Comparison of ENCODE assay signal across 10 cellular contexts in the genomic region with DNA sequence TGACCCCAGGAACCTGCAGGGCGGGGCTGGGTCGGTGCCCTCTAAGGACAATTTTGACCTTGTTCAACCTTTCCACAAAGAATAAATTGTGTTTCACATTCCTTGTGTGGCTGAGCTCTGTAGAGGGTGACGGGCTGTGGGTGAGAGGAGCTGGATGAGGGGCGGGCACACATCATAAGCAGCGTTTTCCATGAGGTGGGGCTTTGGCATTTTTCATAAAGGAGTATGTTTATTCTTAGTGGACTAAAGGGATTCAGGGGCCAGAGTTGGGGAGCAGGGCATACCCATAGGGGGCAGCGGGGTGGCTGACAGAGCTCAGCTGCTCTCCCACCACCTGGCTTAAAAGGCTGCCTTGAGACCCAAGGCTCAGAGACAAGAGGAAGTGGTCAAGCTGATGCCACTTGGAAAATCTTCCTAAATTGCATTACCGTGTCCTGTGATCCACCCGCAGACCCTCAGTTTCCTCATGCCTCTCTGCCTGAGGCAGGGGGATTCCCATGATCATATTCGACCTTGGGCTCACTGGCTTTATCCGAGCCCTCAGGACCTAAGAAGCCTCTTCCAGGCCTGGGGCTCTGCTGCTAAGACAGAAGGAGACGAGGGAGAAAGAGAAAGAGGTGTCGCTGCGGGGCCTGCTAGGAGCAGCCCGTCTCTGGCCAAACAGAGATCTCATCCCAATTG. TPM values are rescaled to one million over a fixed set of nuclear protein-coding genes. Genes with fewer than 3 reads are reported as not detected.
DNase-seq lines count a peak whose midpoint lies in the region; ATAC-seq and TF ChIP-seq lines count a peak whose summit lies in the region.
"Had no signal": no experiment of that assay in that cellular context is flagged by ENCODE, and none has a peak within 500 bp of the region (broad histone marks: within the 10 kb centered on the region; RNA-seq: fewer than 3 reads in every experiment).

No MANE protein-coding gene starts in this region.

- DNase-seq in right atrium auricular region (ENCODE audit: low spot score) (no peak), left cardiac atrium (no peak), vagina (ENCODE audit: extremely low spot score in 2 of 2) (no peak), DMS53 (lab: John Stamatoyannopoulos, UW) (no peak)
- DNase-seq in activated CD8-positive, alpha-beta memory T cell treated with anti-CD3 and anti-CD28 coated beads, Interleukin-2, amount 50 U/mL, for 48 hours: no peak
- DNase-seq in stimulated activated CD4-positive, alpha-beta T cell treated with anti-CD3 and anti-CD28 coated beads, Interleukin-2, amount 100 ng/mL, for 24 hours: no peak
- DNase-seq: stimulated activated CD4-positive, alpha-beta T cell treated with anti-CD3 and anti-CD28 coated beads, Interleukin-15, amount 100 ng/mL, for 24 hours had no signal

- peak overlapping the region; percentile 53 for H3K4me3 Mint-ChIP-seq in dendritic cell treated with granulocyte-macrophage colony-stimulating factor and Interleukin-4, amounts not matched to agents 40 ng/mL and 50 ng/mL, for 4 days

- TF ChIP-seq POLR2A in vagina (IDR thresholded peaks at IDR 0.05): no peak

- H3K9me3 ChIP-seq in right atrium auricular region (no peaks in the 10 kb centered on the region), mesodermal cell (ENCODE audit: control insufficient read depth, low read length) (no peaks in the 10 kb centered on the region), vagina (no peaks in the 10 kb centered on the region)

- H3K27ac Mint-ChIP-seq in dendritic cell treated with granulocyte-macrophage colony-stimulating factor and Interleukin-4, amounts not matched to agents 40 ng/mL and 50 ng/mL, for 4 days: peak overlapping the region; percentile 89

- H3K4me1 ChIP-seq in right atrium auricular region (peaks cover 0 to 64% of the 10 kb centered on the region in 2 donors), mesodermal cell (ENCODE audit: control insufficient read depth, insufficient read depth, low read length, poor library complexity, severe bottlenecking) (peaks cover 37% of the 10 kb centered on the region), vagina (peaks cover 99% of the 10 kb centered on the region)

- WGBS in mesodermal cell (ENCODE audit: insufficient coverage in 2 of 2), 2 experiments: 79 to 84% methylated on average over 7 to 9 of the region's 14 CpGs

- H3K4me1 Mint-ChIP-seq in dendritic cell treated with granulocyte-macrophage colony-stimulating factor and Interleukin-4, amounts not matched to agents 40 ng/mL and 50 ng/mL, for 4 days (ENCODE audit: low read depth): peaks cover 94% of the 10 kb centered on the region

- TF ChIP-seq CTCF in right atrium auricular region (IDR thresholded peaks at IDR 0.05) (no peak), vagina (IDR thresholded peaks at IDR 0.05) (no peak)

- H3K9me3 Mint-ChIP-seq in dendritic cell treated with granulocyte-macrophage colony-stimulating factor and Interleukin-4, amounts not matched to agents 40 ng/mL and 50 ng/mL, for 4 days: no peaks in the 10 kb centered on the region

- H3K4me3 ChIP-seq in right atrium auricular region: no peak overlapping the region
- no peak overlapping the region for H3K4me3 ChIP-seq in mesodermal cell (ENCODE audit: extremely low read depth, insufficient read depth, low read length, poor library complexity, severe bottlenecking)
- H3K4me3 ChIP-seq in vagina: peak overlapping the region; percentile 6 to 10

- intact Hi-C loops in left cardiac atrium (cut with DNase I) (no loop called here), vagina (cut with DNase I) (loop anchor here (1.0 kb wide), 1 partner anchor 10 kb away; no protein-coding TSS in a partner anchor)
- intact Hi-C loops in dendritic cell treated with granulocyte-macrophage colony-stimulating factor and Interleukin-4, amounts not matched to agents 40 ng/mL and 50 ng/mL, for 4 days (cut with micrococcal nuclease): no loop called here

- H3K27me3 Mint-ChIP-seq in dendritic cell treated with granulocyte-macrophage colony-stimulating factor and Interleukin-4, amounts not matched to agents 40 ng/mL and 50 ng/mL, for 4 days: no peaks in the 10 kb centered on the region

- H3K36me3 Mint-ChIP-seq in dendritic cell treated with granulocyte-macrophage colony-stimulating factor and Interleukin-4, amounts not matched to agents 40 ng/mL and 50 ng/mL, for 4 days (ENCODE audit: low read depth): peaks cover 44% of the 10 kb centered on the region

- H3K36me3 ChIP-seq in right atrium auricular region: peaks cover 40% of the 10 kb centered on the region
- peaks cover 42% of the 10 kb centered on the region for H3K36me3 ChIP-seq in mesodermal cell (ENCODE audit: control insufficient read depth, insufficient read depth, low read length)
- H3K36me3 ChIP-seq in vagina: peaks cover 6 to 43% of the 10 kb centered on the region in 2 donors

- ATAC-seq in left cardiac atrium: no peak

- H3K27ac ChIP-seq in right atrium auricular region (peak overlapping the region; percentile 72 to 84), mesodermal cell (ENCODE audit: low read depth, low read length, severe bottlenecking) (peak overlapping the region; percentile 87), vagina (peak overlapping the region; percentile 96)
- H3K27ac ChIP-seq: C4-2B had no signal

- H3K27me3 ChIP-seq in right atrium auricular region (no peaks in the 10 kb centered on the region), vagina (no peaks in the 10 kb centered on the region)

RNA-seq across cellular contexts. Expression of gene MMP14, which starts 11.4 kb away (rescaled TPM):
- total RNA-seq in right atrium auricular region (10 to 100 TPM; 29.1 to 58.0 TPM), left cardiac atrium (10 to 100 TPM; 51.2 to 52.2 TPM), vagina (187 TPM)
- 340 TPM for polyA plus RNA-seq in mesodermal cell (2013, experiment 1 of 2)
- polyA plus RNA-seq in mesodermal cell (2013, experiment 2 of 2): 281 TPM

RNA-seq across cellular contexts. Expression of gene MRPL52, which starts 18.1 kb away (rescaled TPM):
- total RNA-seq in right atrium auricular region (100 to 1,000 TPM in 1 of 2 donors, 10 to 100 TPM in 1; 59.4 to 168 TPM), left cardiac atrium (10 to 100 TPM; 79.4 to 95.7 TPM), vagina (68.0 TPM)
- 158 TPM for polyA plus RNA-seq in mesodermal cell (2013, experiment 1 of 2)
- polyA plus RNA-seq in mesodermal cell (2013, experiment 2 of 2): 156 TPM

RNA-seq across cellular contexts. Expression of gene LRP10, which starts 23.7 kb away (rescaled TPM):
- 100 to 1,000 TPM in 1 of 2 donors, 10 to 100 TPM in 1; 54.2 to 144 TPM for total RNA-seq in right atrium auricular region
- 10 to 100 TPM; 63.5 to 73.1 TPM for total RNA-seq in left cardiac atrium
- polyA plus RNA-seq in mesodermal cell (2013, experiment 1 of 2): 64.8 TPM
- polyA plus RNA-seq in mesodermal cell (2013, experiment 2 of 2): 49.4 TPM
- total RNA-seq in vagina: 137 TPM

RNA-seq across cellular contexts. Expression of gene SLC7A7, which starts 32.6 kb away (rescaled TPM):
- total RNA-seq in right atrium auricular region: 10 to 100 TPM in 1 of 2 donors, 1 to 10 TPM in 1; 9.9 to 28.5 TPM
- total RNA-seq in left cardiac atrium: 10 to 100 TPM in 1 of 2 donors, 1 to 10 TPM in 1; 8.2 to 12.0 TPM
- polyA plus RNA-seq in mesodermal cell (2013, experiment 1 of 2): 11.4 TPM
- 11.6 TPM for polyA plus RNA-seq in mesodermal cell (2013, experiment 2 of 2)
- 7.4 TPM for total RNA-seq in vagina

RNA-seq across cellular contexts. Expression of gene REM2, which starts 35.2 kb away (rescaled TPM):
- total RNA-seq in right atrium auricular region (not detected), left cardiac atrium (under 1 TPM in 1 of 2 donors, not detected in 1; 0.12 TPM), vagina (3.9 TPM)
- polyA plus RNA-seq in mesodermal cell (2013, experiment 1 of 2): 1.9 TPM
- polyA plus RNA-seq in mesodermal cell (2013, experiment 2 of 2): 1.5 TPM

Comparison
In these comparisons a context has a peak if more than half of its experiments do, and no peak if none do; other contexts are left out.
1. H3K4me3 ChIP-seq: peak in vagina (2 of 2); none in right atrium auricular region (0 of 2) and mesodermal cell (single experiment).
2. Peak in every context shown above with its lines, with median percentiles within 50 percentile points of each other: H3K27ac ChIP-seq.